ENCODE assay signal across 8 cellular contexts in the genomic region with DNA sequence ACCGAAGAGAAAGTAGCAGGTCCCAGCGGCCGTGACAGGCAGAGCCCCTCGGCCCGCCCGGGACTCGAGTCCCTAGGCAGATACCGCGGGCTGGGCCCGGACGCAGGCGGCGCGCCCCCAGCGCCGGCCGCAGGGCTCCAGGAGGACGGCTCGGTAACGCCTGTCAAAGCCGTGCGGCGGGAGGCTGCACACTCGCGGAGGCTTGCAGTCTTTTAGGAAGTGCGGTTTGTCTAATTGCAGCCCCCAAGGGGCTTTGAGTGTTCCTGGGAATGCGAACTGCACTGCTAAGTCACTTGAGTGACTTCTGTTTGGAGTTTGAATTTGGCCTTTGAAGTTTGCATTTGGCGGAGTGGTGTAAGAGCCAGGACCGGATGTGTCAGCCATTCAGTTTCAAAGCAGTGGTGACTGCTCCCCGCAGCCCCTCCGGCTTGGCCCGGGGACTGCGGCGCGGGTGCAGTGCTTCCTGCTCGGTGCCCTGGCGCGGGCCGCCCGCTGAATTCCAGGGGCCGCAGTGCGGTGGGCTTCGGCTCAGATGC. TPM values are rescaled to one million over a fixed set of nuclear protein-coding genes. Genes with fewer than 3 reads are reported as not detected.
DNase-seq lines count a peak whose midpoint lies in the region; ATAC-seq and TF ChIP-seq lines count a peak whose summit lies in the region.

No MANE protein-coding gene starts in this region.

- peak overlapping the region; percentile 80 to 97 (median 93) for H3K4me3 ChIP-seq in subcutaneous abdominal adipose tissue (ENCODE audit: low read depth in 1 of 5, low read length in 5 of 5)

- peak; percentile 22 for TF ChIP-seq POLR2A in GM18526 (IDR thresholded peaks at IDR 0.05; ENCODE audit: extremely low read depth, insufficient read length)

- H3K27me3 Mint-ChIP-seq in activated T-cell treated with anti-CD3 and anti-CD28 coated beads, Interleukin-2, amount 50 U/mL, for 24 hours, result no peaks in the 10 kb centered on the region

- peak overlapping the region; percentile 86 for H3K27ac ChIP-seq in subcutaneous abdominal adipose tissue (ENCODE audit: low read depth, low read length)

- peak; percentile 69 for DNase-seq in AG20443 (ENCODE audit: low spot score)
- DNase-seq in NOMO-1 treated with dmso at 0.1 percent for 144 hours (lab: John Stamatoyannopoulos, UW; ENCODE audit: unreplicated experiment), result peak; percentile 38
- peak; percentile 78 for DNase-seq in activated T-cell treated with anti-CD3 and anti-CD28 coated beads, Interleukin-2, amount 50 U/mL, for 24 hours
- DNase-seq in myocyte (ENCODE audit: low read depth), result peak; percentile 52

- no peaks in the 10 kb centered on the region for H3K27me3 ChIP-seq in subcutaneous abdominal adipose tissue (ENCODE audit: control insufficient read depth in 5 of 5, insufficient read depth in 4 of 5, low read length in 5 of 5)

- peak; percentile 32 for ATAC-seq in HG03025 (IDR thresholded peaks at IDR 0.05; ENCODE audit: low FRiP score, unreplicated experiment)
- ATAC-seq in esophagus mucosa, result peak; percentile 39

- H3K4me3 Mint-ChIP-seq in activated T-cell treated with anti-CD3 and anti-CD28 coated beads, Interleukin-2, amount 50 U/mL, for 24 hours, result peak overlapping the region; percentile 87

- H3K9ac ChIP-seq in subcutaneous abdominal adipose tissue (ENCODE audit: low read length in 5 of 5), result peak overlapping the region; percentile 66 to 93 (median 82)

- H3K36me3 ChIP-seq in subcutaneous abdominal adipose tissue (ENCODE audit: control insufficient read depth in 5 of 5, insufficient read depth in 5 of 5, low read length in 5 of 5), result no peaks in the 10 kb centered on the region

- peaks cover 54% of the 10 kb centered on the region for H3K4me1 Mint-ChIP-seq in activated T-cell treated with anti-CD3 and anti-CD28 coated beads, Interleukin-2, amount 50 U/mL, for 24 hours (ENCODE audit: low read depth)

- H3K27ac Mint-ChIP-seq in activated T-cell treated with anti-CD3 and anti-CD28 coated beads, Interleukin-2, amount 50 U/mL, for 24 hours, result peak overlapping the region; percentile 93

- H3K9me3 Mint-ChIP-seq in activated T-cell treated with anti-CD3 and anti-CD28 coated beads, Interleukin-2, amount 50 U/mL, for 24 hours, result no peaks in the 10 kb centered on the region

- H3K36me3 Mint-ChIP-seq in activated T-cell treated with anti-CD3 and anti-CD28 coated beads, Interleukin-2, amount 50 U/mL, for 24 hours (ENCODE audit: low read depth), result peaks cover 16% of the 10 kb centered on the region

- H3K9me3 ChIP-seq in subcutaneous abdominal adipose tissue (ENCODE audit: control insufficient read depth in 5 of 5, low read length in 5 of 5), result no peaks in the 10 kb centered on the region

- H3K4me1 ChIP-seq in subcutaneous abdominal adipose tissue (ENCODE audit: control insufficient read depth in 5 of 5, insufficient read depth in 5 of 5, low read length in 5 of 5), result peaks cover 3 to 37% (median 35%) of the 10 kb centered on the region in 5 donors

RNA-seq across cellular contexts. Expression of gene MAP3K1, which starts 1.3 kb away (rescaled TPM):
- total RNA-seq in esophagus mucosa (15.5 TPM), myocyte (2.2 and 4.0 TPM in 2 replicates)
- polyA plus RNA-seq in myocyte (2012), result 0.69 TPM

Comparison
In these comparisons a context has a peak if more than half of its experiments do, and no peak if none do; other contexts are left out.
1. Peak in every context shown above with its lines: DNase-seq, ATAC-seq, H3K4me3 ChIP-seq and H3K27ac ChIP-seq.